ENCODE assay signal across 8 cellular contexts in genomic region chr6:42532038-42532669, GRCh38. TPM values are rescaled to one million over a fixed set of nuclear protein-coding genes. Genes with fewer than 3 reads are reported as not detected.
DNase-seq lines count a peak whose midpoint lies in the region; ATAC-seq and TF ChIP-seq lines count a peak whose summit lies in the region.

No MANE protein-coding gene starts in this region.

- H3K36me3 Mint-ChIP-seq in MCF 10A (ENCODE audit: insufficient read depth, unreplicated experiment), result no peaks in the 10 kb centered on the region

- H3K4me3 ChIP-seq in transverse colon, result no peak overlapping the region

- CTCF ChIA-PET in MCF 10A (lab: Yijun Ruan, JAX), result interaction anchor here (0.5 to 5.2 kb wide), 32 partner anchors 11 to 1429 kb away, joined by 3 to 43 read pairs (median 4); no protein-coding TSS in a partner anchor

- no peaks in the 10 kb centered on the region for H3K27me3 ChIP-seq in transverse colon

- BruUV-seq in MCF 10A (replicated peaks; lab: Mats Ljungman, UMichigan), result no TSS peak

- no peak overlapping the region for H3K4me3 Mint-ChIP-seq in MCF 10A (ENCODE audit: unreplicated experiment)

- H3K27ac Mint-ChIP-seq in MCF 10A (ENCODE audit: low read depth, unreplicated experiment), result no peak overlapping the region

- no peak for TF ChIP-seq POLR2A in transverse colon (IDR thresholded peaks at IDR 0.05)

- no peak for TF ChIP-seq EP300 in transverse colon (IDR thresholded peaks at IDR 0.05; ENCODE audit: low read depth)

- H3K9me3 Mint-ChIP-seq in MCF 10A (ENCODE audit: unreplicated experiment), result no peaks in the 10 kb centered on the region

- H3K36me3 ChIP-seq in transverse colon, result no peaks in the 10 kb centered on the region

- POLR2A ChIA-PET in MCF 10A (lab: Yijun Ruan, JAX), result interaction anchor here (0.6 to 2.1 kb wide), 9 partner anchors 15 to 280 kb away, joined by 3 to 15 read pairs (median 3); partner anchors contain the start of gene TRERF1

- no peaks in the 10 kb centered on the region for H3K27me3 Mint-ChIP-seq in MCF 10A (ENCODE audit: insufficient read depth, unreplicated experiment)

- H3K4me1 Mint-ChIP-seq in MCF 10A (ENCODE audit: insufficient read depth, unreplicated experiment), result no peaks in the 10 kb centered on the region

- ATAC-seq in HG03139 (IDR thresholded peaks at IDR 0.05; ENCODE audit: unreplicated experiment) (no peak), HG03460 (IDR thresholded peaks at IDR 0.05; ENCODE audit: unreplicated experiment) (no peak)

- TF ChIP-seq CTCF in MCF 10A (IDR thresholded peaks at IDR 0.05; ENCODE audit: unreplicated experiment) (peak; percentile 79), transverse colon (IDR thresholded peaks at IDR 0.05) (peak; percentile 90 to 95 (median 91))

- H3K27ac ChIP-seq in transverse colon, result no peak overlapping the region

- in situ Hi-C loops in transverse colon (cut with MboI; ENCODE audit: low pct_ligation_motif_present in 1 of 4, low pct_unique_long_range_greater_than_20kb in 1 of 4, low sequenced_read_pairs in 3 of 4), result loop anchor here (10.0 to 25.0 kb wide), 3 partner anchors 270 to 457 kb away; no protein-coding TSS in a partner anchor

- peak; percentile 68 for DNase-seq in DMS153 (lab: John Stamatoyannopoulos, UW)
- DNase-seq in HS-27A (ENCODE audit: low read depth), result peak; percentile 41
- peak; percentile 72 for DNase-seq in NOMO-1 treated with DMSO at 0.1 percent for 48 hours (lab: John Stamatoyannopoulos, UW; ENCODE audit: unreplicated experiment)
- DNase-seq in MCF 10A (ENCODE audit: unreplicated experiment), result peak; percentile 74
- peak; percentile 61 for DNase-seq in kidney glomerular epithelial cell (lab: John Stamatoyannopoulos, UW)
- no peak for DNase-seq in transverse colon

- intact Hi-C loops in MCF 10A (cut with micrococcal nuclease), result loop anchor here (1.0 kb wide), 3 partner anchors 81 to 271 kb away; partner anchors contain the start of gene TRERF1
- intact Hi-C loops in transverse colon (cut with DNase I; ENCODE audit: low total_unique reads), result loop anchor here (5.0 kb wide), 1 partner anchor 270 kb away; no protein-coding TSS in a partner anchor

- no peaks in the 10 kb centered on the region for H3K4me1 ChIP-seq in transverse colon

- no peaks in the 10 kb centered on the region for H3K9me3 ChIP-seq in transverse colon

RNA-seq across cellular contexts. Expression of gene UBR2, which starts 31.7 kb away (rescaled TPM):
- 20.1 and 23.2 TPM in 2 replicates for total RNA-seq in MCF 10A (2022)
- 10 to 100 TPM; 15.9 to 52.7 (median 49.4) TPM for total RNA-seq in transverse colon
